Comparison of ENCODE assay signal across 23 cellular contexts in the genomic region with DNA sequence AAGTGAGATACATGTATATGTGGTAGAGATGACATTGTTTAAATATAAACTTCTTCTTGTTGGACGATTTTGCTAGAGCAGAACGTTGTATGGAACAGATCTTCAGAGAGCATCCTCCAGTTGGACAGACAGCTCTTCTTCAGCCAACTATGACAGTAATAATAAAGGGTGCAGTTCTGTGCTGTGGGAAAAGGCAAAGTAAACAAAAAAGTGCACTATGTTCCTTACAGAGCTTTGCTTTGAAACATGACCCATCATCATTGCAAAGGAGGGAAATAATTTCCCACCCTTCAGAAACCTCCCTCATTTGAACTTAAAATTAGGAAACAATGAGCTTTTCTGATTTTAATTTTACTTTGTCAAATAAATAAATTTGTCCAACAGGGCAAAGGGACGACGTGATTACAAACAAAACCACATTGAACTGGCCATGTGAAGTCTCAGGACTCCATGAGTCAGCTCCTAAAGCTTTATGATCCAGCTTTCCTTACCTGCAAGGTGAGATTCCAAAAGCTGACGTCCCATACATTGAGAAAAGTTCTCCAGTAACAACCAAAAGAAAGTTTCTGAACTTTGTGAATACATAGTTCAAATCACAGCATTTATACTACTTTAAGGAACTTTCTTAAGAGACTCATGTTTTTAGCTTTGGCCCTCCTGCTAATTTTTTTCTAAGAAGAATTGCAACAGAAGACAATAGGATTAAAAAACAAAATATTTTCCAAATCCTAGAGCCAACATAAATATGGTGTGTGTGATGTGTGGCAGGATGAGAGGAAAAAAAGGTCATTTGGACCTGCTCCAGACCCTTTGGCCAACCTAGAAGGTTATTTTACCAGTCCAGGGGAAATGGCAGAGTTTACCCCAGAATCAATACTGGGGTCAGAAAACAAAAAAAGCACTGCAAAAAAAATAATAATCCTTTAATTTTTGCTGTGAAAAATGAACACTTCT.
DNase-seq lines count a peak whose midpoint lies in the region; ATAC-seq and TF ChIP-seq lines count a peak whose summit lies in the region.
"Had no signal": no experiment of that assay in that cellular context is flagged by ENCODE, and none has a peak within 500 bp of the region (broad histone marks: within the 10 kb centered on the region; RNA-seq: fewer than 3 reads in every experiment).

No MANE protein-coding gene starts in this region.

- peaks cover 44% of the 10 kb centered on the region for H3K4me1 Mint-ChIP-seq in MCF 10A (ENCODE audit: insufficient read depth, unreplicated experiment)
- H3K4me1 Mint-ChIP-seq: IgD-negative memory B cell, immature natural killer cell had no signal

- DNase-seq in LHCN-M2 (ENCODE audit: low read depth), result peak; percentile 48
- DNase-seq in MCF 10A (ENCODE audit: unreplicated experiment), result peak; percentile 78
- peak; percentile 57 for DNase-seq in fibroblast of the aortic adventitia (ENCODE audit: low read depth)
- DNase-seq in renal cortical epithelial cell (ENCODE audit: low read depth), result peak; percentile 21
- DNase-seq in psoas muscle, result no peak
- DNase-seq in neuronal stem cell (ENCODE audit: low spot score), result no peak
- no peak for DNase-seq in KBM-7
- DNase-seq: activated CD4-positive, alpha-beta T cell treated with anti-CD3 and anti-CD28 coated beads for 4 hours; activated CD8-positive, alpha-beta memory T cell treated with anti-CD3 and anti-CD28 coated beads, Interleukin-2, amount 50 U/mL, for 48 hours; activated naive CD4-positive, alpha-beta T cell treated with anti-CD3 and anti-CD28 coated beads for 36 hours; Calu3; effector CD4-positive, alpha-beta T cell; GF-D8; immature natural killer cell; midbrain; NCI-H1092; NCI-H2107; nucleus accumbens; SIG-M5; T1000 had no signal

- no peak overlapping the region for H3K27ac Mint-ChIP-seq in MCF 10A (ENCODE audit: low read depth, unreplicated experiment)
- H3K27ac Mint-ChIP-seq: activated naive CD4-positive, alpha-beta T cell treated with anti-CD3 and anti-CD28 coated beads for 36 hours; IgD-negative memory B cell; immature natural killer cell had no signal

- 59 to 75% (median 72%) methylated on average over 5 of the region's 5 CpGs for WGBS in psoas muscle, 3 donors
- no CpG with 5 or more reads among the region's 5 CpGs for WGBS in neuronal stem cell (ENCODE audit: extremely low coverage in 2 of 2, insufficient read length in 2 of 2, insufficient replicate concordance in 1 of 2), 2 donors

- H3K36me3 Mint-ChIP-seq in MCF 10A (ENCODE audit: insufficient read depth, unreplicated experiment), result peaks cover 5% of the 10 kb centered on the region
- H3K36me3 Mint-ChIP-seq: IgD-negative memory B cell, immature natural killer cell had no signal

- no TSS peak for BruUV-seq in MCF 10A (replicated peaks; lab: Mats Ljungman, UMichigan)

- no peak overlapping the region for H3K4ac ChIP-seq in neuronal stem cell (ENCODE audit: low read length)

- no peak overlapping the region for H3K4me2 ChIP-seq in neuronal stem cell (ENCODE audit: insufficient read depth, low read length, poor library complexity, severe bottlenecking)

- H2BK120ac ChIP-seq in neuronal stem cell (ENCODE audit: low read depth, low read length), result no peak overlapping the region

- H2BK15ac ChIP-seq in neuronal stem cell (ENCODE audit: low read length), result no peak overlapping the region

- H3K4me1 ChIP-seq in psoas muscle (peaks cover 3% of the 10 kb centered on the region), neuronal stem cell (ENCODE audit: control insufficient read depth in 2 of 2, insufficient read depth in 1 of 2, low read depth in 1 of 2, low read length in 2 of 2) (no peaks in the 10 kb centered on the region)

- H3K9ac ChIP-seq in neuronal stem cell (ENCODE audit: low read depth, low read length, poor library complexity), result no peak overlapping the region

- no peak overlapping the region for H3K4me3 Mint-ChIP-seq in MCF 10A (ENCODE audit: unreplicated experiment)
- H3K4me3 Mint-ChIP-seq: activated naive CD4-positive, alpha-beta T cell treated with anti-CD3 and anti-CD28 coated beads for 36 hours; IgD-negative memory B cell; immature natural killer cell had no signal

- H2AFZ ChIP-seq in neuronal stem cell (ENCODE audit: low read length), result no peak overlapping the region

- intact Hi-C loops in MCF 10A (cut with micrococcal nuclease), result loop anchor here (5.0 kb wide), 1 partner anchor 568 kb away; the partner anchor contains the start of gene NRP1
- intact Hi-C loops in psoas muscle (cut with DNase I), result no loop called here

- H3K36me3 ChIP-seq in psoas muscle (ENCODE audit: insufficient read depth in 1 of 2, low read depth in 1 of 2) (no peaks in the 10 kb centered on the region), neuronal stem cell (replicated peaks in 1 of 2; ENCODE audit: control insufficient read depth in 2 of 2, insufficient read depth in 2 of 2, low read length in 2 of 2) (no peaks in the 10 kb centered on the region)

- H3K79me1 ChIP-seq in neuronal stem cell (ENCODE audit: low read depth, low read length), result no peaks in the 10 kb centered on the region

- no peak overlapping the region for H3K14ac ChIP-seq in neuronal stem cell (ENCODE audit: low read length)

- no peak overlapping the region for H2AK5ac ChIP-seq in neuronal stem cell (ENCODE audit: low read depth, low read length)

- no peak overlapping the region for H3K23ac ChIP-seq in neuronal stem cell (ENCODE audit: low read depth, low read length, poor library complexity)

- H3K27me3 ChIP-seq in psoas muscle (ENCODE audit: insufficient read depth in 3 of 3, low read length in 2 of 3), result no peaks in the 10 kb centered on the region
- no peaks in the 10 kb centered on the region for H3K27me3 ChIP-seq in neuronal stem cell (ENCODE audit: control insufficient read depth in 3 of 3, insufficient read depth in 3 of 3, low read depth in 1 of 3, low read length in 3 of 3)

- H4K8ac ChIP-seq in neuronal stem cell (ENCODE audit: low read depth, low read length), result no peak overlapping the region

- in situ Hi-C loops in KBM-7 (cut with MboI; ENCODE audit: low pct_unique_long_range_greater_than_20kb, low sequenced_read_pairs), result no loop called here

- H2BK5ac ChIP-seq in neuronal stem cell (ENCODE audit: low read length), result no peak overlapping the region

- H3K9me3 ChIP-seq in psoas muscle, result no peaks in the 10 kb centered on the region
- peaks cover 0 to 8% of the 10 kb centered on the region in 2 donors for H3K9me3 ChIP-seq in neuronal stem cell (replicated peaks in 1 of 2; ENCODE audit: control insufficient read depth in 2 of 2, insufficient read depth in 1 of 2, low read depth in 1 of 2, low read length in 2 of 2)

- H3K9me3 Mint-ChIP-seq in MCF 10A (ENCODE audit: unreplicated experiment), result no peaks in the 10 kb centered on the region

- no peak overlapping the region for H3K18ac ChIP-seq in neuronal stem cell (ENCODE audit: low read length)

- no peak overlapping the region for H2BK12ac ChIP-seq in neuronal stem cell (ENCODE audit: low read length)

- no peak for TF ChIP-seq CTCF in MCF 10A (IDR thresholded peaks at IDR 0.05; ENCODE audit: unreplicated experiment)
- no peak for TF ChIP-seq CTCF in fibroblast of the aortic adventitia (IDR thresholded peaks at IDR 0.05; ENCODE audit: insufficient read depth, low read length)
- no peak for TF ChIP-seq CTCF in psoas muscle (IDR thresholded peaks at IDR 0.05)

- ATAC-seq in psoas muscle (no peak), HG03442 (IDR thresholded peaks at IDR 0.05; ENCODE audit: unreplicated experiment) (no peak)
- ATAC-seq: HCT116 had no signal

- POLR2A ChIA-PET in MCF 10A (lab: Yijun Ruan, JAX), result interaction anchor here (0.8 to 2.4 kb wide), 2 partner anchors 257 to 707 kb away, joined by 4 to 6 read pairs; no protein-coding TSS in a partner anchor

- no peaks in the 10 kb centered on the region for H3K27me3 Mint-ChIP-seq in MCF 10A (ENCODE audit: insufficient read depth, unreplicated experiment)
- H3K27me3 Mint-ChIP-seq: IgD-negative memory B cell had no signal

- CTCF ChIA-PET in MCF 10A (lab: Yijun Ruan, JAX), result no interaction called here

- H3K27ac ChIP-seq in psoas muscle (no peak overlapping the region), neuronal stem cell (replicated peaks; ENCODE audit: low read length) (no peak overlapping the region)

- H3K4me3 ChIP-seq in fibroblast of the aortic adventitia (ENCODE audit: low read depth, low read length) (no peak overlapping the region), psoas muscle (no peak overlapping the region), neuronal stem cell (ENCODE audit: low read length in 2 of 2) (no peak overlapping the region)

- H4K91ac ChIP-seq in neuronal stem cell (ENCODE audit: low read depth, low read length, poor library complexity), result no peak overlapping the region

Comparison
In these comparisons a context has a peak if more than half of its experiments do, and no peak if none do; other contexts are left out.
1. DNase-seq: peak in LHCN-M2 (single experiment), MCF 10A (single experiment), fibroblast of the aortic adventitia (single experiment) and renal cortical epithelial cell (single experiment); none in psoas muscle (0 of 2), neuronal stem cell (single experiment) and KBM-7 (single experiment).